Comparison of ENCODE assay signal across 27 cellular contexts in genomic region chr3:184597783-184598182, GRCh38. TPM values are rescaled to one million over a fixed set of nuclear protein-coding genes. Genes with fewer than 3 reads are reported as not detected.
DNase-seq lines count a peak whose midpoint lies in the region; ATAC-seq and TF ChIP-seq lines count a peak whose summit lies in the region.
"Had no signal": no experiment of that assay in that cellular context is flagged by ENCODE, and none has a peak within 500 bp of the region (broad histone marks: within the 10 kb centered on the region; RNA-seq: fewer than 3 reads in every experiment).

No MANE protein-coding gene starts in this region.

- H3K4me1 ChIP-seq in cardiac muscle cell (ENCODE audit: low read depth) (peaks cover 56% of the 10 kb centered on the region), lower lobe of right lung (peaks cover 14% of the 10 kb centered on the region)

- CTCF ChIA-PET in RWPE1 (lab: Yijun Ruan, JAX): no interaction called here

- intact Hi-C loops in lower lobe of right lung (cut with DNase I): no loop called here

- no peak for TF ChIP-seq CTCF in RWPE1 (conservative IDR thresholded peaks at IDR 0.05; ENCODE audit: low read depth)
- no peak for TF ChIP-seq CTCF in cardiac muscle cell (IDR thresholded peaks at IDR 0.05; ENCODE audit: low read depth, low read length)
- TF ChIP-seq CTCF in lower lobe of right lung (IDR thresholded peaks at IDR 0.05): no peak

- ATAC-seq in lower lobe of right lung (no peak), HG03378 (IDR thresholded peaks at IDR 0.05; ENCODE audit: unreplicated experiment) (no peak), HG02798 (IDR thresholded peaks at IDR 0.05; ENCODE audit: poor library complexity, unreplicated experiment) (no peak)
- ATAC-seq: effector memory CD8-positive, alpha-beta T cell; natural killer cell had no signal

- H3K4me3 ChIP-seq in cardiac muscle cell: no peak overlapping the region
- H3K4me3 ChIP-seq in lower lobe of right lung: no peak overlapping the region
- H3K4me3 ChIP-seq: BLaER1, sigmoid colon, tibial artery had no signal

- H3K27ac ChIP-seq in RWPE1 (peak overlapping the region; percentile 85; the same call in 1 of the 2 replicates), cardiac muscle cell (peak overlapping the region; percentile 10), lower lobe of right lung (no peak overlapping the region), substantia nigra (ENCODE audit: low read depth, low read length, poor library complexity, severe bottlenecking) (no peak overlapping the region)
- H3K27ac ChIP-seq: BLaER1, sigmoid colon, tibial artery had no signal

- no peak for DNase-seq in RWPE1 (ENCODE audit: low spot score)
- DNase-seq in cardiac muscle cell (ENCODE audit: low read depth in 1 of 2, low spot score in 1 of 2): no peak
- DNase-seq in lower lobe of right lung: peak; percentile 34
- DNase-seq in substantia nigra (lab: John Stamatoyannopoulos, UW): peak in 25 of 49 donors; percentile 11 to 67 (median 23)
- no peak for DNase-seq in NCI-H2227 (lab: John Stamatoyannopoulos, UW; ENCODE audit: unreplicated experiment)
- DNase-seq: activated CD4-positive, alpha-beta T cell treated with anti-CD3 and anti-CD28 coated beads, Interleukin-2, amount 50 U/mL, for 48 hours; activated CD4-positive, CD25-positive, alpha-beta regulatory T cell; activated CD8-positive, alpha-beta memory T cell treated with anti-CD3 and anti-CD28 coated beads, Interleukin-2, amount 50 U/mL, for 4 hours; activated naive CD4-positive, alpha-beta T cell treated with anti-CD3 and anti-CD28 coated beads, Interleukin-2, amount 50 U/mL, for 16 hours; COR-L47; cortex of kidney; DMS79; effector memory CD8-positive, alpha-beta T cell; GF-D8; HCEC 1CT; KG1; MM.1S; natural killer cell; NCI-H2029 treated with DMSO at 0.1 percent for 48 hours; NCI-H226; stimulated activated naive CD4-positive, alpha-beta T cell; T-helper 1 cell; tibial artery had no signal

- H3K27me3 ChIP-seq in cardiac muscle cell: no peaks in the 10 kb centered on the region
- H3K27me3 ChIP-seq in lower lobe of right lung (ENCODE audit: low read depth): peaks cover 20% of the 10 kb centered on the region

- H3K9me3 ChIP-seq in cardiac muscle cell (ENCODE audit: low read depth) (no peaks in the 10 kb centered on the region), lower lobe of right lung (no peaks in the 10 kb centered on the region)
- H3K9me3 ChIP-seq: BLaER1, sigmoid colon, tibial artery had no signal

- H3K36me3 ChIP-seq in cardiac muscle cell (no peaks in the 10 kb centered on the region), lower lobe of right lung (no peaks in the 10 kb centered on the region)
- H3K36me3 ChIP-seq: BLaER1, sigmoid colon, tibial artery had no signal

- POLR2A ChIA-PET in RWPE1 (lab: Yijun Ruan, JAX; ENCODE audit: low non-redundant PET): no interaction called here

RNA-seq across cellular contexts. Expression of gene EPHB3, which starts 36.2 kb away (rescaled TPM):
- total RNA-seq in cardiac muscle cell: 132 and 170 TPM in 2 replicates
- 142 and 206 TPM in 2 replicates for polyA plus RNA-seq in cardiac muscle cell
- 4.9 TPM for total RNA-seq in lower lobe of right lung
- total RNA-seq: natural killer cell had no signal

Comparison
In these comparisons a context has a peak if more than half of its experiments do, and no peak if none do; other contexts are left out.
1. DNase-seq: peak in lower lobe of right lung (single experiment) and substantia nigra (25 of 49); none in RWPE1 (single experiment), cardiac muscle cell (0 of 2) and NCI-H2227 (single experiment).
2. H3K27ac ChIP-seq: peak in RWPE1 (single experiment) and cardiac muscle cell (single experiment); none in lower lobe of right lung (single experiment) and substantia nigra (single experiment).
3. RNA of gene EPHB3, which starts 36.2 kb away (total RNA-seq): 132 to 170 TPM in cardiac muscle cell; 4.9 TPM in lower lobe of right lung (single experiment); every median in the first group is over 10 times any median in the second.